1 cellular context compared by ENCODE assay signal in the genomic region with DNA sequence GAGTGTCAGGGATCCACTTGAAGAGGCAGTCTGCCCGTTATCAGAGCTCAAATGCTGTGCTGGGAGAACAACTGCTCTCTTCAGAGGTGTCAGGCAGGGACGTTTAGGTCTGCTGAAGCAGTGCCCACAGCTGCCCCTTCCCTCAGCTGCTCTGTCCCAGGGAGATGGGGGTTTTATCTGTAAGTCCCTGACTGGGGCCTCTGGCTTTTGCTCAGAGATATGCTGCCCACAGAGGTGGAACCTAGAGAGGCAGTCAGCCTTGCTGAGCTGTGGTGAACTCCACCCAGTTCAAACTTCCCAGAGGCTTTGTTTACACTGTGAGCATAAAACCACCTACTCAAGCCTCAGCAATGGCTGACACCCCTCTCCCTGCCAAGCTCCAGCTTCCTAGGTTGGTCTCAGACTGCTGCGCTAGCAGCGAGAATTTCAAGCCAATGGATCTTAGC.
A peak's percentile ranks its signal among the peaks of the same experiment; 100 is the strongest.
TF ChIP-seq lines count a peak whose summit lies in the region.

No MANE protein-coding gene starts in this region.

TF ChIP-seq in GM12878, 131 proteins besides CTCF, POLR2A, EP300 and RAD21 (continued from another document):
- TF ChIP-seq, protein P1, sequence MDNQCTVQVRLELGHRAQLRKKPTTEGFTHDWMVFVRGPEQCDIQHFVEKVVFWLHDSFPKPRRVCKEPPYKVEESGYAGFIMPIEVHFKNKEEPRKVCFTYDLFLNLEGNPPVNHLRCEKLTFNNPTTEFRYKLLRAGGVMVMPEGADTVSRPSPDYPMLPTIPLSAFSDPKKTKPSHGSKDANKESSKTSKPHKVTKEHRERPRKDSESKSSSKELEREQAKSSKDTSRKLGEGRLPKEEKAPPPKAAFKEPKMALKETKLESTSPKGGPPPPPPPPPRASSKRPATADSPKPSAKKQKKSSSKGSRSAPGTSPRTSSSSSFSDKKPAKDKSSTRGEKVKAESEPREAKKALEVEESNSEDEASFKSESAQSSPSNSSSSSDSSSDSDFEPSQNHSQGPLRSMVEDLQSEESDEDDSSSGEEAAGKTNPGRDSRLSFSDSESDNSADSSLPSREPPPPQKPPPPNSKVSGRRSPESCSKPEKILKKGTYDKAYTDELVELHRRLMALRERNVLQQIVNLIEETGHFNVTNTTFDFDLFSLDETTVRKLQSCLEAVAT (IDR thresholded peaks at IDR 0.05), result 0 out of 2 replicates have a peak, but pooled peaks have one; percentile 16
- TF ChIP-seq FOXK2 (IDR thresholded peaks at IDR 0.05), result peak; percentile 54; the same call in 1 of the 2 replicates
- TF ChIP-seq, protein P2, sequence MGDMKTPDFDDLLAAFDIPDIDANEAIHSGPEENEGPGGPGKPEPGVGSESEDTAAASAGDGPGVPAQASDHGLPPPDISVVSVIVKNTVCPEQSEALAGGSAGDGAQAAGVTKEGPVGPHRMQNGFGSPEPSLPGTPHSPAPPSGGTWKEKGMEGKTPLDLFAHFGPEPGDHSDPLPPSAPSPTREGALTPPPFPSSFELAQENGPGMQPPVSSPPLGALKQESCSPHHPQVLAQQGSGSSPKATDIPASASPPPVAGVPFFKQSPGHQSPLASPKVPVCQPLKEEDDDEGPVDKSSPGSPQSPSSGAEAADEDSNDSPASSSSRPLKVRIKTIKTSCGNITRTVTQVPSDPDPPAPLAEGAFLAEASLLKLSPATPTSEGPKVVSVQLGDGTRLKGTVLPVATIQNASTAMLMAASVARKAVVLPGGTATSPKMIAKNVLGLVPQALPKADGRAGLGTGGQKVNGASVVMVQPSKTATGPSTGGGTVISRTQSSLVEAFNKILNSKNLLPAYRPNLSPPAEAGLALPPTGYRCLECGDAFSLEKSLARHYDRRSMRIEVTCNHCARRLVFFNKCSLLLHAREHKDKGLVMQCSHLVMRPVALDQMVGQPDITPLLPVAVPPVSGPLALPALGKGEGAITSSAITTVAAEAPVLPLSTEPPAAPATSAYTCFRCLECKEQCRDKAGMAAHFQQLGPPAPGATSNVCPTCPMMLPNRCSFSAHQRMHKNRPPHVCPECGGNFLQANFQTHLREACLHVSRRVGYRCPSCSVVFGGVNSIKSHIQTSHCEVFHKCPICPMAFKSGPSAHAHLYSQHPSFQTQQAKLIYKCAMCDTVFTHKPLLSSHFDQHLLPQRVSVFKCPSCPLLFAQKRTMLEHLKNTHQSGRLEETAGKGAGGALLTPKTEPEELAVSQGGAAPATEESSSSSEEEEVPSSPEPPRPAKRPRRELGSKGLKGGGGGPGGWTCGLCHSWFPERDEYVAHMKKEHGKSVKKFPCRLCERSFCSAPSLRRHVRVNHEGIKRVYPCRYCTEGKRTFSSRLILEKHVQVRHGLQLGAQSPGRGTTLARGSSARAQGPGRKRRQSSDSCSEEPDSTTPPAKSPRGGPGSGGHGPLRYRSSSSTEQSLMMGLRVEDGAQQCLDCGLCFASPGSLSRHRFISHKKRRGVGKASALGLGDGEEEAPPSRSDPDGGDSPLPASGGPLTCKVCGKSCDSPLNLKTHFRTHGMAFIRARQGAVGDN (IDR thresholded peaks at IDR 0.05), result peak; percentile 60; the same call in 1 of the 2 replicates
- TF ChIP-seq ZNF622 (IDR thresholded peaks at IDR 0.05), result no peak
- TF ChIP-seq, protein P3, sequence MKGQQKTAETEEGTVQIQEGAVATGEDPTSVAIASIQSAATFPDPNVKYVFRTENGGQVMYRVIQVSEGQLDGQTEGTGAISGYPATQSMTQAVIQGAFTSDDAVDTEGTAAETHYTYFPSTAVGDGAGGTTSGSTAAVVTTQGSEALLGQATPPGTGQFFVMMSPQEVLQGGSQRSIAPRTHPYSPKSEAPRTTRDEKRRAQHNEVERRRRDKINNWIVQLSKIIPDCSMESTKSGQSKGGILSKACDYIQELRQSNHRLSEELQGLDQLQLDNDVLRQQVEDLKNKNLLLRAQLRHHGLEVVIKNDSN (IDR thresholded peaks at IDR 0.05; ENCODE audit: borderline replicate concordance, extremely low read length, insufficient read depth, low read depth, low read length), result no peak
- TF ChIP-seq JUNB (IDR thresholded peaks at IDR 0.05), result no peak
- TF ChIP-seq, protein P4, sequence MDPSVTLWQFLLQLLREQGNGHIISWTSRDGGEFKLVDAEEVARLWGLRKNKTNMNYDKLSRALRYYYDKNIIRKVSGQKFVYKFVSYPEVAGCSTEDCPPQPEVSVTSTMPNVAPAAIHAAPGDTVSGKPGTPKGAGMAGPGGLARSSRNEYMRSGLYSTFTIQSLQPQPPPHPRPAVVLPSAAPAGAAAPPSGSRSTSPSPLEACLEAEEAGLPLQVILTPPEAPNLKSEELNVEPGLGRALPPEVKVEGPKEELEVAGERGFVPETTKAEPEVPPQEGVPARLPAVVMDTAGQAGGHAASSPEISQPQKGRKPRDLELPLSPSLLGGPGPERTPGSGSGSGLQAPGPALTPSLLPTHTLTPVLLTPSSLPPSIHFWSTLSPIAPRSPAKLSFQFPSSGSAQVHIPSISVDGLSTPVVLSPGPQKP (IDR thresholded peaks at IDR 0.05; ENCODE audit: low read depth, low read length), result no peak
- 0 out of 2 replicates have a peak, but pooled peaks have one; percentile 15 for TF ChIP-seq TBL1XR1 (IDR thresholded peaks at IDR 0.05; ENCODE audit: low read depth, low read length)
- no peak for TF ChIP-seq SIX5 (IDR thresholded peaks at IDR 0.05; ENCODE audit: low read depth, low read length, severe bottlenecking)
- TF ChIP-seq SREBF2 (IDR thresholded peaks at IDR 0.05; ENCODE audit: low read length), result no peak
- TF ChIP-seq NBN (IDR thresholded peaks at IDR 0.05), result peak; percentile 51; the same call in 1 of the 2 replicates
- TF ChIP-seq IKZF2 (IDR thresholded peaks at IDR 0.05), result peak; percentile 17 to 44; a peak in 2 of 4 replicates
- 0 out of 2 replicates have a peak, but pooled peaks have one; percentile 34 for TF ChIP-seq EED (IDR thresholded peaks at IDR 0.05; ENCODE audit: low read depth)
- peak; percentile 84 for TF ChIP-seq YY1 (IDR thresholded peaks at IDR 0.05; ENCODE audit: low read depth, low read length)
- TF ChIP-seq MYC (IDR thresholded peaks at IDR 0.05; ENCODE audit: insufficient read depth, insufficient read length, insufficient replicate concordance, low read length, severe bottlenecking), result no peak
